In genomic region chr6:31806470-31807272, GRCh38 we compare ENCODE assay signal across 1 cellular context.
TF ChIP-seq lines count a peak whose summit lies in the region.

Gene LSM2, minus strand, starts transcription at chr6:31806966. Its CDS starts 209 bp downstream, at chr6:31806757.

TF ChIP-seq in GM23338, 12 proteins besides CTCF, POLR2A, EP300 and RAD21 (continued from another document):
- no peak for TF ChIP-seq ZNF462 (CRISPR knock-in tag; IDR thresholded peaks at IDR 0.05)
- no peak for TF ChIP-seq EZH2 (IDR thresholded peaks at IDR 0.05; ENCODE audit: low read depth, unreplicated experiment)
- no peak for TF ChIP-seq ZNF114 (CRISPR knock-in tag; IDR thresholded peaks at IDR 0.05)
- TF ChIP-seq, protein P1, sequence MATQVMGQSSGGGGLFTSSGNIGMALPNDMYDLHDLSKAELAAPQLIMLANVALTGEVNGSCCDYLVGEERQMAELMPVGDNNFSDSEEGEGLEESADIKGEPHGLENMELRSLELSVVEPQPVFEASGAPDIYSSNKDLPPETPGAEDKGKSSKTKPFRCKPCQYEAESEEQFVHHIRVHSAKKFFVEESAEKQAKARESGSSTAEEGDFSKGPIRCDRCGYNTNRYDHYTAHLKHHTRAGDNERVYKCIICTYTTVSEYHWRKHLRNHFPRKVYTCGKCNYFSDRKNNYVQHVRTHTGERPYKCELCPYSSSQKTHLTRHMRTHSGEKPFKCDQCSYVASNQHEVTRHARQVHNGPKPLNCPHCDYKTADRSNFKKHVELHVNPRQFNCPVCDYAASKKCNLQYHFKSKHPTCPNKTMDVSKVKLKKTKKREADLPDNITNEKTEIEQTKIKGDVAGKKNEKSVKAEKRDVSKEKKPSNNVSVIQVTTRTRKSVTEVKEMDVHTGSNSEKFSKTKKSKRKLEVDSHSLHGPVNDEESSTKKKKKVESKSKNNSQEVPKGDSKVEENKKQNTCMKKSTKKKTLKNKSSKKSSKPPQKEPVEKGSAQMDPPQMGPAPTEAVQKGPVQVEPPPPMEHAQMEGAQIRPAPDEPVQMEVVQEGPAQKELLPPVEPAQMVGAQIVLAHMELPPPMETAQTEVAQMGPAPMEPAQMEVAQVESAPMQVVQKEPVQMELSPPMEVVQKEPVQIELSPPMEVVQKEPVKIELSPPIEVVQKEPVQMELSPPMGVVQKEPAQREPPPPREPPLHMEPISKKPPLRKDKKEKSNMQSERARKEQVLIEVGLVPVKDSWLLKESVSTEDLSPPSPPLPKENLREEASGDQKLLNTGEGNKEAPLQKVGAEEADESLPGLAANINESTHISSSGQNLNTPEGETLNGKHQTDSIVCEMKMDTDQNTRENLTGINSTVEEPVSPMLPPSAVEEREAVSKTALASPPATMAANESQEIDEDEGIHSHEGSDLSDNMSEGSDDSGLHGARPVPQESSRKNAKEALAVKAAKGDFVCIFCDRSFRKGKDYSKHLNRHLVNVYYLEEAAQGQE (IDR thresholded peaks at IDR 0.05; ENCODE audit: unreplicated experiment), result no peak
